Comparison of ENCODE assay signal across 14 cellular contexts in genomic region chr19:49859838-49860715, GRCh38. TPM values are rescaled to one million over a fixed set of nuclear protein-coding genes. Genes with fewer than 3 reads are reported as not detected.
DNase-seq lines count a peak whose midpoint lies in the region; ATAC-seq and TF ChIP-seq lines count a peak whose summit lies in the region.
"Had no signal": no experiment of that assay in that cellular context is flagged by ENCODE, and none has a peak within 500 bp of the region (broad histone marks: within the 10 kb centered on the region; RNA-seq: fewer than 3 reads in every experiment).

No MANE protein-coding gene starts in this region.

- H3K27ac Mint-ChIP-seq in activated naive CD8-positive, alpha-beta T cell treated with anti-CD3 and anti-CD28 coated beads for 36 hours = peak overlapping the region; percentile 42
- no peak overlapping the region for H3K27ac Mint-ChIP-seq in activated naive CD8-positive, alpha-beta T cell treated with anti-CD3 and anti-CD28 coated beads, Interleukin-2, amount 50 U/mL, for 24 hours
- H3K27ac Mint-ChIP-seq in memory B cell = no peak overlapping the region
- H3K27ac Mint-ChIP-seq: activated T-cell treated with anti-CD3 and anti-CD28 coated beads, Interleukin-2, amount 50 U/mL, for 24 hours had no signal

- peak overlapping the region; percentile 23; the same call in 1 of the 2 replicates for H3K27ac ChIP-seq in VCaP
- peak overlapping the region; percentile 73 for H3K27ac ChIP-seq in suprapubic skin
- H3K27ac ChIP-seq: uterus had no signal

- TF ChIP-seq POLR2A in suprapubic skin (IDR thresholded peaks at IDR 0.05) = no peak

- H3K27me3 Mint-ChIP-seq in activated naive CD8-positive, alpha-beta T cell treated with anti-CD3 and anti-CD28 coated beads for 36 hours = no peaks in the 10 kb centered on the region
- H3K27me3 Mint-ChIP-seq in activated naive CD8-positive, alpha-beta T cell treated with anti-CD3 and anti-CD28 coated beads, Interleukin-2, amount 50 U/mL, for 24 hours = no peaks in the 10 kb centered on the region
- no peaks in the 10 kb centered on the region for H3K27me3 Mint-ChIP-seq in memory B cell
- H3K27me3 Mint-ChIP-seq: activated T-cell treated with anti-CD3 and anti-CD28 coated beads, Interleukin-2, amount 50 U/mL, for 24 hours had no signal

- H3K4me1 ChIP-seq in suprapubic skin = peaks cover 18% of the 10 kb centered on the region

- H3K4me3 Mint-ChIP-seq in activated naive CD8-positive, alpha-beta T cell treated with anti-CD3 and anti-CD28 coated beads for 36 hours = no peak overlapping the region
- no peak overlapping the region for H3K4me3 Mint-ChIP-seq in activated naive CD8-positive, alpha-beta T cell treated with anti-CD3 and anti-CD28 coated beads, Interleukin-2, amount 50 U/mL, for 24 hours
- no peak overlapping the region for H3K4me3 Mint-ChIP-seq in memory B cell
- H3K4me3 Mint-ChIP-seq: activated T-cell treated with anti-CD3 and anti-CD28 coated beads, Interleukin-2, amount 50 U/mL, for 24 hours had no signal

- H3K4me1 Mint-ChIP-seq in activated naive CD8-positive, alpha-beta T cell treated with anti-CD3 and anti-CD28 coated beads for 36 hours = peaks cover 7% of the 10 kb centered on the region
- peaks cover 3% of the 10 kb centered on the region for H3K4me1 Mint-ChIP-seq in activated naive CD8-positive, alpha-beta T cell treated with anti-CD3 and anti-CD28 coated beads, Interleukin-2, amount 50 U/mL, for 24 hours
- H3K4me1 Mint-ChIP-seq in memory B cell = peaks cover 5% of the 10 kb centered on the region

- ATAC-seq in activated naive CD8-positive, alpha-beta T cell treated with anti-CD3 and anti-CD28 coated beads, Interleukin-2, amount 50 U/mL, for 24 hours = no peak
- ATAC-seq in memory B cell (ENCODE audit: low read depth) = peak; percentile 11
- no peak for ATAC-seq in GM19324 (IDR thresholded peaks at IDR 0.05; ENCODE audit: low FRiP score, unreplicated experiment)
- ATAC-seq in HG03196 (IDR thresholded peaks at IDR 0.05; ENCODE audit: unreplicated experiment) = no peak

- H3K9me3 Mint-ChIP-seq in activated naive CD8-positive, alpha-beta T cell treated with anti-CD3 and anti-CD28 coated beads for 36 hours = no peaks in the 10 kb centered on the region
- H3K9me3 Mint-ChIP-seq in activated naive CD8-positive, alpha-beta T cell treated with anti-CD3 and anti-CD28 coated beads, Interleukin-2, amount 50 U/mL, for 24 hours = no peaks in the 10 kb centered on the region
- H3K9me3 Mint-ChIP-seq in memory B cell = no peaks in the 10 kb centered on the region
- H3K9me3 Mint-ChIP-seq: activated T-cell treated with anti-CD3 and anti-CD28 coated beads, Interleukin-2, amount 50 U/mL, for 24 hours had no signal

- WGBS in suprapubic skin = 83% methylated on average over 14 of the region's 25 CpGs

- H3K36me3 ChIP-seq in suprapubic skin = peaks cover 87% of the 10 kb centered on the region
- H3K36me3 ChIP-seq: uterus had no signal

- no peaks in the 10 kb centered on the region for H3K9me3 ChIP-seq in suprapubic skin
- H3K9me3 ChIP-seq: uterus had no signal

- no peak for TF ChIP-seq EP300 in suprapubic skin (IDR thresholded peaks at IDR 0.05)

- TF ChIP-seq CTCF in VCaP (conservative IDR thresholded peaks at IDR 0.05) (no peak), suprapubic skin (IDR thresholded peaks at IDR 0.05) (no peak)

- H3K27me3 ChIP-seq in suprapubic skin = no peaks in the 10 kb centered on the region
- H3K27me3 ChIP-seq: uterus had no signal

- DNase-seq in activated naive CD8-positive, alpha-beta T cell treated with anti-CD3 and anti-CD28 coated beads for 36 hours = no peak
- DNase-seq in activated naive CD8-positive, alpha-beta T cell treated with anti-CD3 and anti-CD28 coated beads, Interleukin-2, amount 50 U/mL, for 24 hours = no peak
- DNase-seq in memory B cell (ENCODE audit: low spot score in 2 of 2) = no peak
- peak in 1 of 2 donors; percentile 63 for DNase-seq in suprapubic skin (ENCODE audit: low spot score in 2 of 2)
- DNase-seq in NCI-H748 treated with DMSO at 0.1 percent for 48 hours (lab: John Stamatoyannopoulos, UW) = no peak
- DNase-seq: activated CD4-positive, CD25-positive, alpha-beta regulatory T cell; activated T-cell treated with anti-CD3 and anti-CD28 coated beads, Interleukin-2, amount 50 U/mL, for 24 hours; NCI-H1417 treated with DMSO at 0.1 percent for 48 hours; stimulated activated CD8-positive, alpha-beta memory T cell treated with anti-CD3 and anti-CD28 coated beads, Interleukin-4, amount 100 ng/mL, for 48 hours had no signal

- peak overlapping the region; percentile 28 for H3K4me3 ChIP-seq in suprapubic skin
- H3K4me3 ChIP-seq: SK-N-MC, uterus had no signal

- H3K36me3 Mint-ChIP-seq in activated naive CD8-positive, alpha-beta T cell treated with anti-CD3 and anti-CD28 coated beads for 36 hours = peaks cover 13% of the 10 kb centered on the region
- peaks cover 30% of the 10 kb centered on the region for H3K36me3 Mint-ChIP-seq in activated naive CD8-positive, alpha-beta T cell treated with anti-CD3 and anti-CD28 coated beads, Interleukin-2, amount 50 U/mL, for 24 hours (ENCODE audit: low read depth)
- H3K36me3 Mint-ChIP-seq in memory B cell = peaks cover 13% of the 10 kb centered on the region

RNA-seq across cellular contexts. Expression of gene PNKP, which starts 7.3 kb away (rescaled TPM):
- total RNA-seq in activated naive CD8-positive, alpha-beta T cell treated with anti-CD3 and anti-CD28 coated beads for 36 hours = 100 to 1,000 TPM in 1 of 2 experiments, 10 to 100 TPM in 1; 78.9 to 143 TPM
- 10 to 100 TPM; 26.0 to 53.3 (median 40.5) TPM for total RNA-seq in suprapubic skin

RNA-seq across cellular contexts. Expression of gene PTOV1, which starts 9.1 kb away (rescaled TPM):
- total RNA-seq in activated naive CD8-positive, alpha-beta T cell treated with anti-CD3 and anti-CD28 coated beads for 36 hours = 10 to 100 TPM; 73.9 to 76.4 TPM
- 100 to 1,000 TPM in 1 of 4 donors, 10 to 100 TPM in 3; 82.2 to 147 (median 91.2) TPM for total RNA-seq in suprapubic skin

RNA-seq across cellular contexts. Expression of gene AKT1S1, which starts 17.1 kb away (rescaled TPM):
- 10 to 100 TPM; 21.0 to 22.7 TPM for total RNA-seq in activated naive CD8-positive, alpha-beta T cell treated with anti-CD3 and anti-CD28 coated beads for 36 hours
- total RNA-seq in suprapubic skin = 10 to 100 TPM; 19.3 to 25.1 (median 20.0) TPM

RNA-seq across cellular contexts. Expression of gene TBC1D17, which starts 17.4 kb away (rescaled TPM):
- total RNA-seq in activated naive CD8-positive, alpha-beta T cell treated with anti-CD3 and anti-CD28 coated beads for 36 hours = 10 to 100 TPM; 22.6 to 24.0 TPM
- 10 to 100 TPM; 40.5 to 93.4 (median 59.4) TPM for total RNA-seq in suprapubic skin

RNA-seq across cellular contexts. Expression of gene IL4I1, which starts 36.6 kb away (rescaled TPM):
- 1 to 10 TPM; 2.3 to 2.9 TPM for total RNA-seq in activated naive CD8-positive, alpha-beta T cell treated with anti-CD3 and anti-CD28 coated beads for 36 hours
- under 1 TPM in 1 of 4 donors, not detected in 3; 0.89 TPM for total RNA-seq in suprapubic skin
